10 cellular contexts compared by ENCODE assay signal in the genomic region with DNA sequence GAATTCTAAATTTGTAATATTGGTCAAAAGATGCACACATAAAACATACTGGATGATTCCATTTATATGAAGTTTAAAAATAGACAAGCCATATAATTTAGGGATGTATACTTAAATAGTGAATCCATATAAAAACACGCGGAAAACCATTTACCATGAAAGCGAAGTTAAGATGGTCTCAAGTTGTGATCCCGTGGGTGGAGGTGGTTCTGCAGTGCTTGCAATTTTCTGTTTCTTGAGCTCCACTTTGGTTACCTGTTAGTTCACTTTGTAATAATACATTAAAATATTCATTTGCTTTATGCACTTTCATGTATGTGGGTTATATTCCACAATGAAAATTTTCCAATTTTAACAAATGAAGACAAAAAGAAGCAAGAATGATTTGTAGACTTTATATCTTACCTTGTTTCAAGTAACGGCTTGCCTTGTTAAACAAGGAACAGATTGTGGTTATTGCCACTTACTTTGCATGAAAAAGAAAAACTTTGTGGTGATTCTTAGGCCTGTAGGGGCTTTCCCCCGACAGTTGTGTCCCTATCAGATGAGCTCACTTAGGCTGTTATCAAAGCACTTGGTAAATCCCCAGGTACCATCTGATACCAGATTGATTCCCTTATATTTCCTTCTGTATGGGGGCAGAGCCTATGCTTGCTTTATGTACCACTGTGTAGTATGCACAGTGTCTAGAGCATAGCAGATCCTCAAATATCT. TPM values are rescaled to one million over a fixed set of nuclear protein-coding genes. Genes with fewer than 3 reads are reported as not detected.
DNase-seq lines count a peak whose midpoint lies in the region; ATAC-seq and TF ChIP-seq lines count a peak whose summit lies in the region.
"Had no signal": no experiment of that assay in that cellular context is flagged by ENCODE, and none has a peak within 500 bp of the region (broad histone marks: within the 10 kb centered on the region; RNA-seq: fewer than 3 reads in every experiment).

No MANE protein-coding gene starts in this region.

- H3K36me3 ChIP-seq in spleen: peaks cover 0 to 14% (median under 1%) of the 10 kb centered on the region in 6 donors

- ATAC-seq in GM21576 (IDR thresholded peaks at IDR 0.05; ENCODE audit: unreplicated experiment): peak; percentile 100
- peak; percentile 100 for ATAC-seq in HG03442 (IDR thresholded peaks at IDR 0.05; ENCODE audit: unreplicated experiment)
- peak; percentile 97 for ATAC-seq in memory B cell (ENCODE audit: low read depth)

- no peak overlapping the region for H3K27ac ChIP-seq in spleen

- H3K4me3 ChIP-seq in spleen: no peak overlapping the region
- H3K4me3 ChIP-seq: lung had no signal

- peak overlapping the region; percentile 55 for H3K27ac Mint-ChIP-seq in memory B cell

- H3K27me3 ChIP-seq in spleen (replicated peaks in 1 of 7): peaks cover 0 to 15% (median 0%) of the 10 kb centered on the region in 7 donors

- peaks cover 16% of the 10 kb centered on the region for H3K27me3 Mint-ChIP-seq in memory B cell

- TF ChIP-seq CTCF in spleen (IDR thresholded peaks at IDR 0.05 in 8 of 11, conservative IDR thresholded peaks at IDR 0.05 in 3 of 11): no peak

- no peaks in the 10 kb centered on the region for H3K9me3 ChIP-seq in spleen

- WGBS in spleen, 5 donors: 66 to 77% (median 68%) methylated on average over 6 of the region's 6 CpGs

- H3K36me3 Mint-ChIP-seq in memory B cell: peaks cover 3% of the 10 kb centered on the region

- no peak overlapping the region for H3K4me3 Mint-ChIP-seq in memory B cell

- intact Hi-C loops in spleen (cut with DNase I; ENCODE audit: low total_unique reads): no loop called here

- peak; percentile 29 for DNase-seq in activated CD4-positive, alpha-beta T cell treated with anti-CD3 and anti-CD28 coated beads for 48 hours
- no peak for DNase-seq in activated CD4-positive, alpha-beta T cell treated with anti-CD3 and anti-CD28 coated beads, Interleukin-2, amount 50 U/mL, for 4 hours
- DNase-seq in memory B cell (ENCODE audit: low spot score in 2 of 2) (peak in 1 of 2 donors; percentile 63), NCI-H1048 (lab: John Stamatoyannopoulos, UW) (no peak), spleen (no peak), cerebellar cortex (ENCODE audit: low spot score) (no peak)

- no peak for TF ChIP-seq POLR2A in spleen (IDR thresholded peaks at IDR 0.05)

- H3K4me1 Mint-ChIP-seq in memory B cell: peaks cover 7% of the 10 kb centered on the region

- no peaks in the 10 kb centered on the region for H3K9me3 Mint-ChIP-seq in memory B cell

- peaks cover 0 to 15% (median 2%) of the 10 kb centered on the region in 6 donors for H3K4me1 ChIP-seq in spleen

RNA-seq across cellular contexts. Expression of gene UCP1, which starts 12.2 kb away (rescaled TPM):
- total RNA-seq in spleen: not detected
- polyA plus RNA-seq in spleen: not detected
- total RNA-seq: activated CD8-positive, alpha-beta memory T cell treated with anti-CD3 and anti-CD28 coated beads for 36 hours had no signal

RNA-seq across cellular contexts. Expression of gene ELMOD2, which starts 32.6 kb away (rescaled TPM):
- total RNA-seq in spleen: 10 to 100 TPM; 14.3 to 23.2 (median 20.6) TPM
- polyA plus RNA-seq in spleen: 1 to 10 TPM; 6.2 to 7.2 (median 6.5) TPM

RNA-seq across cellular contexts. Expression of gene MGAT4D, which starts 58.4 kb away (rescaled TPM):
- total RNA-seq in spleen: not detected
- polyA plus RNA-seq in spleen: not detected
- total RNA-seq: activated CD8-positive, alpha-beta memory T cell treated with anti-CD3 and anti-CD28 coated beads for 36 hours had no signal
